ENCODE assay signal across 19 cellular contexts in genomic region chr18:7676253-7676873, GRCh38.
DNase-seq lines count a peak whose midpoint lies in the region; ATAC-seq and TF ChIP-seq lines count a peak whose summit lies in the region.
"Had no signal": no experiment of that assay in that cellular context is flagged by ENCODE, and none has a peak within 500 bp of the region (broad histone marks: within the 10 kb centered on the region; RNA-seq: fewer than 3 reads in every experiment).

No MANE protein-coding gene starts in this region.

- H3K4me2 ChIP-seq in trophoblast cell (ENCODE audit: low read length): no peak overlapping the region
- H3K4me2 ChIP-seq: BLaER1 had no signal

- H3K4me3 ChIP-seq in HEK293 (ENCODE audit: low read depth, low read length) (no peak overlapping the region), SK-N-MC (no peak overlapping the region), trophoblast cell (ENCODE audit: low read depth, low read length) (no peak overlapping the region), prostate gland (no peak overlapping the region), vagina (no peak overlapping the region)
- H3K4me3 ChIP-seq: BLaER1 had no signal

- TF ChIP-seq CTCF in HEK293 (tag by site-specific recombination; IDR thresholded peaks at IDR 0.05) (no peak), prostate gland (IDR thresholded peaks at IDR 0.05) (no peak), vagina (IDR thresholded peaks at IDR 0.05) (no peak)

- H3K18ac ChIP-seq in trophoblast cell (ENCODE audit: low read length): no peak overlapping the region

- H2AK5ac ChIP-seq in trophoblast cell (ENCODE audit: low read length): no peak overlapping the region

- H4K8ac ChIP-seq in trophoblast cell (ENCODE audit: low read depth, low read length): no peak overlapping the region

- POLR2A ChIA-PET in HEK293 (lab: Yijun Ruan, JAX): no interaction called here

- intact Hi-C loops in left cardiac atrium (cut with DNase I): no loop called here
- intact Hi-C loops in prostate gland (cut with DNase I): no loop called here
- intact Hi-C loops in vagina (cut with DNase I): no loop called here

- peak; percentile 50 to 59 for ATAC-seq in left cardiac atrium

- no peak overlapping the region for H3K27ac ChIP-seq in HEK293 (ENCODE audit: extremely low read depth, low read depth, low read length)
- peak overlapping the region; percentile 30; the same call in 1 of the 2 replicates for H3K27ac ChIP-seq in SK-N-MC
- no peak overlapping the region for H3K27ac ChIP-seq in trophoblast cell (ENCODE audit: low read depth, low read length)
- no peak overlapping the region for H3K27ac ChIP-seq in prostate gland
- no peak overlapping the region for H3K27ac ChIP-seq in vagina
- H3K27ac ChIP-seq: BLaER1 had no signal

- TF ChIP-seq POLR2A in prostate gland (IDR thresholded peaks at IDR 0.05): no peak
- TF ChIP-seq POLR2A in vagina (IDR thresholded peaks at IDR 0.05): no peak

- H3K23ac ChIP-seq in trophoblast cell (ENCODE audit: low read length): no peak overlapping the region

- peaks cover 4% of the 10 kb centered on the region for H3K79me1 ChIP-seq in trophoblast cell (ENCODE audit: low read length)

- H2BK120ac ChIP-seq in trophoblast cell (ENCODE audit: insufficient read depth, low read length, poor library complexity): peak overlapping the region; percentile 43

- no peaks in the 10 kb centered on the region for H3K27me3 ChIP-seq in trophoblast cell (ENCODE audit: insufficient read depth, low read length)
- no peaks in the 10 kb centered on the region for H3K27me3 ChIP-seq in prostate gland (replicated peaks; ENCODE audit: insufficient read depth)
- no peaks in the 10 kb centered on the region for H3K27me3 ChIP-seq in vagina
- H3K27me3 ChIP-seq: BLaER1 had no signal

- no CpG with 5 or more reads among the region's 8 CpGs for WGBS in trophoblast cell (ENCODE audit: extremely low coverage, insufficient coverage, insufficient read length)
- WGBS in prostate gland: 91% methylated on average over 8 of the region's 8 CpGs

- no peak for DNase-seq in SK-N-MC (ENCODE audit: low read depth, low spot score)
- DNase-seq in left cardiac atrium: no peak
- DNase-seq in trophoblast cell: no peak
- DNase-seq in NCI-H510A (lab: John Stamatoyannopoulos, UW): no peak
- no peak for DNase-seq in prostate gland (ENCODE audit: low spot score)
- DNase-seq in vagina (ENCODE audit: extremely low spot score in 2 of 2): no peak
- DNase-seq: Calu3; CD4-positive, alpha-beta memory T cell; DMS53; EL; KG1; NCI-H1092; NCI-H1436 treated with DMSO at 0.1 percent for 48 hours; NCI-H2029; NCI-H446; NCI-H69; SHP77 treated with DMSO at 0.1 percent for 48 hours had no signal

- H3K79me2 ChIP-seq in trophoblast cell (ENCODE audit: control insufficient read depth, insufficient read depth, low read length, poor library complexity): peaks cover 3% of the 10 kb centered on the region

- CTCF ChIA-PET in HEK293 (lab: Yijun Ruan, JAX): no interaction called here

- no peak overlapping the region for H2BK12ac ChIP-seq in trophoblast cell (ENCODE audit: low read length)

- peak overlapping the region; percentile 44 for H3K14ac ChIP-seq in trophoblast cell (ENCODE audit: low read length)

- H3K4ac ChIP-seq in trophoblast cell (ENCODE audit: low read depth, low read length): peak overlapping the region; percentile 40

- H3K9ac ChIP-seq in SK-N-MC (ENCODE audit: insufficient read length) (no peak overlapping the region), trophoblast cell (ENCODE audit: low read length) (no peak overlapping the region)
- H3K9ac ChIP-seq: BLaER1 had no signal

- H2BK5ac ChIP-seq in trophoblast cell (ENCODE audit: low read depth, low read length, poor library complexity): no peak overlapping the region

- H3K36me3 ChIP-seq in HEK293 (ENCODE audit: control insufficient read depth in 2 of 2, insufficient read depth in 1 of 2, low read length in 2 of 2) (no peaks in the 10 kb centered on the region), SK-N-MC (ENCODE audit: insufficient read depth, low read length) (no peaks in the 10 kb centered on the region), trophoblast cell (ENCODE audit: control insufficient read depth in 1 of 2, insufficient read depth in 2 of 2, low read length in 2 of 2) (no peaks in the 10 kb centered on the region), prostate gland (no peaks in the 10 kb centered on the region), vagina (no peaks in the 10 kb centered on the region)
- H3K36me3 ChIP-seq: BLaER1 had no signal

- H3K4me1 ChIP-seq in HEK293 (ENCODE audit: control insufficient read depth, insufficient read depth, low read length): no peaks in the 10 kb centered on the region
- H3K4me1 ChIP-seq in trophoblast cell (ENCODE audit: control insufficient read depth in 1 of 2, insufficient read depth in 2 of 2, low read length in 2 of 2): peaks cover 0 to 1% of the 10 kb centered on the region in 2 experiments
- no peaks in the 10 kb centered on the region for H3K4me1 ChIP-seq in prostate gland (replicated peaks)
- H3K4me1 ChIP-seq in vagina: no peaks in the 10 kb centered on the region

- H4K91ac ChIP-seq in trophoblast cell (ENCODE audit: low read depth, low read length): peak overlapping the region; percentile 59

- H3K9me3 ChIP-seq in HEK293 (ENCODE audit: control insufficient read depth, insufficient read depth, low read depth, low read length): no peaks in the 10 kb centered on the region
- H3K9me3 ChIP-seq in SK-N-MC (ENCODE audit: low read depth, low read length): no peaks in the 10 kb centered on the region
- H3K9me3 ChIP-seq in trophoblast cell (ENCODE audit: insufficient read depth, low read depth, low read length): no peaks in the 10 kb centered on the region
- H3K9me3 ChIP-seq in prostate gland: no peaks in the 10 kb centered on the region
- H3K9me3 ChIP-seq in vagina: no peaks in the 10 kb centered on the region
- H3K9me3 ChIP-seq: BLaER1 had no signal

- H4K12ac ChIP-seq in trophoblast cell (ENCODE audit: low read depth, low read length): no peak overlapping the region

- no peak overlapping the region for H2AFZ ChIP-seq in trophoblast cell (ENCODE audit: insufficient read depth, low read length, poor library complexity)

TF ChIP-seq in HEK293, 187 proteins besides CTCF, POLR2A, EP300 and RAD21:
- TF ChIP-seq HOXA7 (CRISPR knock-in tag; IDR thresholded peaks at IDR 0.05; ENCODE audit: borderline replicate concordance): no peak
- TF ChIP-seq, protein P1, sequence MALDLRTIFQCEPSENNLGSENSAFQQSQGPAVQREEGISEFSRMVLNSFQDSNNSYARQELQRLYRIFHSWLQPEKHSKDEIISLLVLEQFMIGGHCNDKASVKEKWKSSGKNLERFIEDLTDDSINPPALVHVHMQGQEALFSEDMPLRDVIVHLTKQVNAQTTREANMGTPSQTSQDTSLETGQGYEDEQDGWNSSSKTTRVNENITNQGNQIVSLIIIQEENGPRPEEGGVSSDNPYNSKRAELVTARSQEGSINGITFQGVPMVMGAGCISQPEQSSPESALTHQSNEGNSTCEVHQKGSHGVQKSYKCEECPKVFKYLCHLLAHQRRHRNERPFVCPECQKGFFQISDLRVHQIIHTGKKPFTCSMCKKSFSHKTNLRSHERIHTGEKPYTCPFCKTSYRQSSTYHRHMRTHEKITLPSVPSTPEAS (tag by site-specific recombination; IDR thresholded peaks at IDR 0.05): peak; percentile 71
